ENCODE assay signal across 20 cellular contexts in the genomic region with DNA sequence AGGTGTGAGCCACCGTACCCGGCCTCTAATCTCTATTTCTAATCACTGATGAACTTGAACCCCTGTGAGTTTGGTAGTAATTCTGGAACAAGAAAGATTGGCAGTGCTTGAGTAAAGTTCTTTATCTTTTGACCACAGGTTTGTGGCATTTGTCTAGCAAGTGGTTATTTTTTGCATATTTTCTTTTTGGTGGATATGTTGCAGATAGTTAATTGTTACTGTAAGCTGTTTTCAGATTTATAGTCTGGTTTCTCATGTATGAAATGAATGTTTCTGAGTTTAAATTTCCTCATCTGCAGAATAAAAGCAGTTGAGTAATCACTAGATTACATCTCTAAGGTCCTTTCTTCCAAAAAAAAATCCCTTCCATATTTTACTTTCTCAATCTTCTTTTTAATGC.
A peak's percentile ranks its signal among the peaks of the same experiment; 100 is the strongest.
DNase-seq lines count a peak whose midpoint lies in the region; TF ChIP-seq lines count a peak whose summit lies in the region.
"Had no signal": no experiment of that assay in that cellular context is flagged by ENCODE, and none has a peak within 500 bp of the region (broad histone marks: within the 10 kb centered on the region; RNA-seq: fewer than 3 reads in every experiment).

No MANE protein-coding gene starts in this region.

- no peak for TF ChIP-seq CTCF in fibroblast of the aortic adventitia (IDR thresholded peaks at IDR 0.05; ENCODE audit: insufficient read depth, low read length)

- H3K9ac ChIP-seq in adipocyte (ENCODE audit: low read length) (peak overlapping the region; percentile 25), skeletal muscle satellite cell (ENCODE audit: low read depth, low read length) (peak overlapping the region; percentile 44)

- H3K4me1 ChIP-seq in adipocyte (ENCODE audit: control insufficient read depth, insufficient read depth, low read length) (peaks cover 16% of the 10 kb centered on the region), skeletal muscle satellite cell (ENCODE audit: control insufficient read depth, insufficient read depth, low read length) (peaks cover 11% of the 10 kb centered on the region)
- H3K4me1 ChIP-seq: Caco-2 had no signal

- peak overlapping the region; percentile 59 for H3K4me2 ChIP-seq in skeletal muscle satellite cell (ENCODE audit: low read length)
- H3K4me2 ChIP-seq: PC-9 had no signal

- no peaks in the 10 kb centered on the region for H3K27me3 ChIP-seq in adipocyte (replicated peaks; ENCODE audit: control insufficient read depth, insufficient read depth, low read length)
- no peaks in the 10 kb centered on the region for H3K27me3 ChIP-seq in skeletal muscle satellite cell (ENCODE audit: control insufficient read depth, insufficient read depth, low read length)
- no peaks in the 10 kb centered on the region for H3K27me3 ChIP-seq in MG63

- no peaks in the 10 kb centered on the region for H3K36me3 ChIP-seq in adipocyte (ENCODE audit: control insufficient read depth, insufficient read depth, low read length, severe bottlenecking)
- H3K36me3 ChIP-seq in skeletal muscle satellite cell (ENCODE audit: insufficient read depth, low read length): no peaks in the 10 kb centered on the region
- H3K36me3 ChIP-seq in MG63: no peaks in the 10 kb centered on the region
- H3K36me3 ChIP-seq: HAP-1 had no signal

- no peaks in the 10 kb centered on the region for H3K9me3 ChIP-seq in adipocyte (ENCODE audit: control insufficient read depth, low read length)
- no peaks in the 10 kb centered on the region for H3K9me3 ChIP-seq in skeletal muscle satellite cell (replicated peaks; ENCODE audit: low read length)
- no peaks in the 10 kb centered on the region for H3K9me3 ChIP-seq in MG63
- H3K9me3 ChIP-seq: Caco-2, HAP-1 had no signal

- DNase-seq in EL (peak; percentile 31), adipocyte (ENCODE audit: low read depth) (peak; percentile 37), fibroblast of the aortic adventitia (ENCODE audit: low read depth) (peak; percentile 38), amygdala (lab: John Stamatoyannopoulos, UW) (no peak), cerebellar cortex (ENCODE audit: low spot score) (no peak), MG63 (no peak)
- no peak for DNase-seq in activated CD4-positive, alpha-beta T cell treated with anti-CD3 and anti-CD28 coated beads, Interleukin-2, amount 50 U/mL, for 1 hour
- DNase-seq: ACHN; Caco-2; CD4-positive, CD25-positive, alpha-beta regulatory T cell; DMS153; NCI-H1105 treated with DMSO at 0.1 percent for 48 hours; NCI-H187 treated with DMSO at 0.1 percent for 48 hours; NCI-H526; PC-9; SIG-M5; T-cell had no signal

- H3K4me3 ChIP-seq in adipocyte (ENCODE audit: low read length) (peak overlapping the region; percentile 36), fibroblast of the aortic adventitia (ENCODE audit: low read depth, low read length) (no peak overlapping the region), skeletal muscle satellite cell (ENCODE audit: low read length) (no peak overlapping the region), MG63 (no peak overlapping the region)
- H3K4me3 ChIP-seq: HAP-1, K562, PC-9 had no signal

Comparison
In these comparisons a context has a peak if more than half of its experiments do, and no peak if none do; other contexts are left out.
1. DNase-seq: peak in EL (single experiment), adipocyte (single experiment) and fibroblast of the aortic adventitia (single experiment); none in amygdala (0 of 56), cerebellar cortex (single experiment), activated CD4-positive, alpha-beta T cell treated with anti-CD3 and anti-CD28 coated beads, Interleukin-2, amount 50 U/mL, for 1 hour (single experiment) and MG63 (single experiment).